ENCODE assay signal across 8 cellular contexts in the genomic region with DNA sequence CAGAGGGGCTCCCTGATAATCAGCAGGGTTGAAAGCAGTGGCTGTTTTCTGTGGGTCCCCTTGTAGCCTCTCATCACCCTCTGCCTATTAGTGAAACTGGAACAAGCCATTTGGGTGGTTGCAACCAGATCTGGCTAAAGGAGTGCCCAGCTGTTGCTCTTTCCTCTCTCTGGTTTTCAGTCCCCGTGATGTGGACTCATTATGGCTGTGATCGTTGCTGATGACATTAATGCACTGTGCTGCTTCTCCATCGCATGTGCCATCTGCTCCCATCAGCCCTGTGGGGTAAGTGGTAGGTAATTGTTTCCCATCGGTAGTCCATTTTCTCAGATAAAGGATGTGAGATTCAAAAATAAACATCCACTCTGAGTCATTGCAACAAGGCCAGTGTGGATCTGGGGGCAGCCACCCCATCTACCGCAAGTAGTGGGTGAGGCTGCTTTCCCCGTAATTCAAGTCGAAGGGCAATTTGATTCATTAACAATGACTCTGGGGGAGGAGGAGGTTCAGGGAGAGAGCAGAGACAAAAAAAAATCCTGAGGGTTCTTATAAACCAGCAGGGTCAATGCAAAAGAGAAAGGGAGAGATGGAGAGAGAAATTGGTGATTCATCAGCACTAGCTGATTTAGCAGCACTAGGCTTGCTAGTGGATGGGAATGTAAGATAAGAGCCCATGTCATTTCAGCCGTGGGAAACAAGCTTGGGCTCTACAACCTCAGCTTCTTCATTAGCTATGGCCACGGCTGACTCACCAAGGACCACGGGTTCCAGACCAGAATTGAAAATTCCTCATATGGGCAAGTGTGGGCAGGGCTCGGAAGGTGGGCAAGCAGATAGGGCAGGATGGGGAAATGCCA.
DNase-seq lines count a peak whose midpoint lies in the region; ATAC-seq and TF ChIP-seq lines count a peak whose summit lies in the region.

No MANE protein-coding gene starts in this region.

- H3K9me3 ChIP-seq in endodermal cell (ENCODE audit: control insufficient read depth, low read length): no peaks in the 10 kb centered on the region

- peaks cover 59% of the 10 kb centered on the region for H3K9me3 Mint-ChIP-seq in endodermal cell

- no peak overlapping the region for H3K4me3 Mint-ChIP-seq in endodermal cell

- 93% methylated on average over 10 of the region's 11 CpGs; no CpG with 5 or more reads in 1 of the 2 experiments for WGBS in endodermal cell (ENCODE audit: insufficient coverage in 1 of 2, insufficient read length in 1 of 2), 2 experiments

- no peaks in the 10 kb centered on the region for H3K27me3 ChIP-seq in endodermal cell (ENCODE audit: control insufficient read depth, insufficient read depth, low read length, poor library complexity, severe bottlenecking)

- H3K27ac Mint-ChIP-seq in endodermal cell: no peak overlapping the region

- peaks cover 23% of the 10 kb centered on the region for H3K27me3 Mint-ChIP-seq in endodermal cell (ENCODE audit: insufficient read depth)

- ATAC-seq in HG02798 (IDR thresholded peaks at IDR 0.05; ENCODE audit: poor library complexity, unreplicated experiment): peak; percentile 66

- no peaks in the 10 kb centered on the region for H3K36me3 Mint-ChIP-seq in endodermal cell (ENCODE audit: low read depth)

- DNase-seq in CD1c-positive myeloid dendritic cell (ENCODE audit: extremely low spot score) (peak; percentile 88), NCI-H524 treated with DMSO at 0.1 percent for 48 hours (lab: John Stamatoyannopoulos, UW) (peak; percentile 94), erythroblast (lab: John Stamatoyannopoulos, UW) (peak; percentile 44 to 63), endodermal cell (no peak), foreskin fibroblast (no peak), AG08395 (ENCODE audit: low spot score) (no peak), mucosa of gallbladder (ENCODE audit: low spot score) (no peak)

- H3K4me3 ChIP-seq in endodermal cell (ENCODE audit: low read length) (no peak overlapping the region), foreskin fibroblast (ENCODE audit: low read depth in 1 of 2, low read length in 2 of 2) (no peak overlapping the region)

- no peak for TF ChIP-seq POLR2A in erythroblast (IDR thresholded peaks at IDR 0.05; ENCODE audit: low read length)

- peaks cover 6% of the 10 kb centered on the region for H3K4me1 Mint-ChIP-seq in endodermal cell

- TF ChIP-seq CTCF in endodermal cell (conservative IDR thresholded peaks at IDR 0.05) (no peak), foreskin fibroblast (IDR thresholded peaks at IDR 0.05; ENCODE audit: low read depth, low read length) (no peak)

- H3K4me1 ChIP-seq in endodermal cell (ENCODE audit: control insufficient read depth, insufficient read depth, low read length): no peaks in the 10 kb centered on the region

- no peak overlapping the region for H3K9ac ChIP-seq in endodermal cell (ENCODE audit: extremely low read depth, low read length, poor library complexity, severe bottlenecking)

- no peak overlapping the region for H3K27ac ChIP-seq in endodermal cell (ENCODE audit: low read depth, low read length)

- H3K36me3 ChIP-seq in endodermal cell (ENCODE audit: control insufficient read depth, insufficient read depth, low read length): no peaks in the 10 kb centered on the region

Comparison
In these comparisons a context has a peak if more than half of its experiments do, and no peak if none do; other contexts are left out.
1. DNase-seq: peak in CD1c-positive myeloid dendritic cell (single experiment), NCI-H524 treated with DMSO at 0.1 percent for 48 hours (single experiment) and erythroblast (2 of 2); none in endodermal cell (single experiment), foreskin fibroblast (0 of 2), AG08395 (single experiment) and mucosa of gallbladder (single experiment).